ENCODE assay signal across 26 cellular contexts in genomic region chr4:186449954-186450353, GRCh38.
"Had no signal": no experiment of that assay in that cellular context is flagged by ENCODE, and none has a peak within 500 bp of the region (broad histone marks: within the 10 kb centered on the region; RNA-seq: fewer than 3 reads in every experiment).

No MANE protein-coding gene starts in this region.

- H3K27me3 ChIP-seq: esophagus muscularis mucosa, foreskin keratinocyte, gastroesophageal sphincter, heart left ventricle, hepatocyte, neutrophil, suprapubic skin, transverse colon, upper lobe of right lung, uterus had no signal

- H3K27ac ChIP-seq: esophagus muscularis mucosa, foreskin keratinocyte, gastroesophageal sphincter, heart left ventricle, hepatocyte, neutrophil, parathyroid adenoma, suprapubic skin, transverse colon, upper lobe of right lung, uterus had no signal

- H3K9me3 ChIP-seq: neutrophil had no signal

- H3K4me2 ChIP-seq: hepatocyte, smooth muscle cell had no signal

- H3K9ac ChIP-seq: parathyroid adenoma had no signal

- H3K79me2 ChIP-seq: hepatocyte, parathyroid adenoma had no signal

- H3K4me3 ChIP-seq: esophagus muscularis mucosa, gastroesophageal sphincter, heart left ventricle, hepatocyte, lung, mucosa of descending colon, smooth muscle cell, suprapubic skin, transverse colon, upper lobe of right lung, uterus had no signal

- ATAC-seq: foreskin keratinocyte; gastroesophageal sphincter; heart left ventricle; left lobe of liver; mucosa of descending colon; natural killer cell treated with Interleukin-12 subunit alpha and Interleukin-12 subunit beta and Interleukin-15 and Interleukin-18, amount 100 ng/mL, for 72 hours; sciatic nerve; stimulated activated naive CD8-positive, alpha-beta T cell treated with anti-CD3 and anti-CD28 coated beads, Interleukin-15, amount 100 ng/mL, for 72 hours; upper lobe of right lung had no signal

- H2AFZ ChIP-seq: hepatocyte, parathyroid adenoma had no signal

- DNase-seq: effector memory CD4-positive, alpha-beta T cell; foreskin keratinocyte; heart left ventricle; kidney; mucosa of descending colon; naive B cell; stimulated activated CD4-positive, alpha-beta T cell treated with anti-CD3 and anti-CD28 coated beads, Interleukin-12 subunit alpha, Interleukin-12 subunit beta, amount 100 ng/mL, for 4 hours; stimulated activated CD4-positive, alpha-beta T cell treated with anti-CD3 and anti-CD28 coated beads, Interleukin-1b, Interleukin-23, amount 100 ng/mL, for 48 hours; stimulated activated CD4-positive, alpha-beta T cell treated with anti-CD3 and anti-CD28 coated beads, Interleukin-4, amount 100 ng/mL, for 1 hour; stimulated activated CD8-positive, alpha-beta memory T cell treated with anti-CD3 and anti-CD28 coated beads, Interleukin-4, amount 100 ng/mL, for 48 hours; stimulated activated naive CD4-positive, alpha-beta T cell; stimulated activated naive CD8-positive, alpha-beta T cell treated with anti-CD3 and anti-CD28 coated beads, Interleukin-15, amount 100 ng/mL, for 72 hours; transverse colon; upper lobe of right lung; uterus had no signal

- H3K4me1 ChIP-seq: esophagus muscularis mucosa, foreskin keratinocyte, gastroesophageal sphincter, heart left ventricle, parathyroid adenoma, suprapubic skin, upper lobe of right lung, uterus had no signal

- H3K36me3 ChIP-seq: esophagus muscularis mucosa, gastroesophageal sphincter, heart left ventricle, neutrophil, suprapubic skin, transverse colon, upper lobe of right lung, uterus had no signal
